19 cellular contexts compared by ENCODE assay signal in the genomic region with DNA sequence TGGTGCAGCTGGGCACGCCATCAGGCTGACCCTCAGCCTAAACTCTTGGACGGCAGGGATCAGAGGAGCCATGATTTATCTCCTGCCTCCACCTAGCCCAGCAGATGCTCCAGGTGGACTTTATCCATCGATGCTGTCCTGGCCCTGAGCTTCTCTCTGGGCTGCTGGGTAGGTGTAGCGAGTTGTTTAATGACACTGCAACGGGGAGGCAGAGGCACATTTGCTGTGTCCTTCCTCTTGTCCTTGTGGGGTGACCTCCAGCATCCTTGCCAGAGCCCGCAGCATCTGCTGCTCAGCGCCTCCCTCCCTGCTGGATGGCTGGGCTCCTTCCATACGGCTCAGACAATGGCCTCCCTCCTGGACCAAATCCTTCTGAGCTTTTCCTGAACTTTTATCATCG.
A peak's percentile ranks its signal among the peaks of the same experiment; 100 is the strongest.
DNase-seq lines count a peak whose midpoint lies in the region; ATAC-seq and TF ChIP-seq lines count a peak whose summit lies in the region.
"Had no signal": no experiment of that assay in that cellular context is flagged by ENCODE, and none has a peak within 500 bp of the region (broad histone marks: within the 10 kb centered on the region; RNA-seq: fewer than 3 reads in every experiment).

No MANE protein-coding gene starts in this region.

- H3K9me3 Mint-ChIP-seq in osteocyte (ENCODE audit: unreplicated experiment) = peaks cover 6% of the 10 kb centered on the region

- TF ChIP-seq POLR2A in esophagus muscularis mucosa (IDR thresholded peaks at IDR 0.05; ENCODE audit: low read depth) (no peak), upper lobe of left lung (IDR thresholded peaks at IDR 0.05) (no peak)

- H3K27ac ChIP-seq in esophagus muscularis mucosa (replicated peaks in 1 of 4) (no peak overlapping the region), lung (ENCODE audit: low read depth in 1 of 2, low read length in 1 of 2) (no peak overlapping the region), upper lobe of left lung (no peak overlapping the region)
- H3K27ac ChIP-seq: GM23248 had no signal

- ATAC-seq in lung (ENCODE audit: insufficient read depth, low FRiP score) (no peak), upper lobe of left lung (ENCODE audit: low FRiP score in 2 of 2) (no peak), HG03442 (IDR thresholded peaks at IDR 0.05; ENCODE audit: unreplicated experiment) (no peak), HG03571 (IDR thresholded peaks at IDR 0.05; ENCODE audit: unreplicated experiment) (no peak)
- ATAC-seq: GM12878, HCT116 had no signal

- TF ChIP-seq CTCF in esophagus muscularis mucosa (IDR thresholded peaks at IDR 0.05) (no peak), lung (IDR thresholded peaks at IDR 0.05; ENCODE audit: control extremely low read depth, extremely low read depth) (no peak), osteocyte (IDR thresholded peaks at IDR 0.05) (no peak), upper lobe of left lung (IDR thresholded peaks at IDR 0.05) (no peak)

- no peak overlapping the region for H3K27ac Mint-ChIP-seq in osteocyte (ENCODE audit: unreplicated experiment)
- H3K27ac Mint-ChIP-seq: CD4-positive, alpha-beta memory T cell; H9 had no signal

- H3K27me3 ChIP-seq in esophagus muscularis mucosa = peaks cover 0 to 4% (median 0%) of the 10 kb centered on the region in 4 donors
- H3K27me3 ChIP-seq in lung (ENCODE audit: control insufficient read depth, insufficient read depth) = no peaks in the 10 kb centered on the region
- H3K27me3 ChIP-seq in upper lobe of left lung = no peaks in the 10 kb centered on the region

- intact Hi-C loops in esophagus muscularis mucosa (cut with DNase I) = no loop called here

- no peaks in the 10 kb centered on the region for H3K36me3 ChIP-seq in esophagus muscularis mucosa
- H3K36me3 ChIP-seq in lung (ENCODE audit: control insufficient read depth in 2 of 2, insufficient read depth in 2 of 2, low read length in 2 of 2) = no peaks in the 10 kb centered on the region
- no peaks in the 10 kb centered on the region for H3K36me3 ChIP-seq in upper lobe of left lung

- TF ChIP-seq EP300 in esophagus muscularis mucosa (IDR thresholded peaks at IDR 0.05) = no peak
- no peak for TF ChIP-seq EP300 in upper lobe of left lung (IDR thresholded peaks at IDR 0.05)

- peak; percentile 13 for DNase-seq in ecto neural progenitor cell (ENCODE audit: low spot score)
- peak; percentile 42 for DNase-seq in esophagus muscularis mucosa (ENCODE audit: extremely low spot score)
- peak; percentile 10 for DNase-seq in lung (ENCODE audit: low spot score)
- DNase-seq in osteocyte (ENCODE audit: extremely low spot score, unreplicated experiment) = peak; percentile 66
- no peak for DNase-seq in upper lobe of left lung
- no peak for DNase-seq in DMS 273 (lab: John Stamatoyannopoulos, UW; ENCODE audit: unreplicated experiment)
- DNase-seq: C1 segment of cervical spinal cord; Calu3; CD4-positive, alpha-beta memory T cell; COR-L47; DMS153; DND-41; GDM1; GM23248; H9 had no signal

- peaks cover 2% of the 10 kb centered on the region for H3K27me3 Mint-ChIP-seq in osteocyte (ENCODE audit: unreplicated experiment)

- H3K4me3 ChIP-seq in esophagus muscularis mucosa (no peak overlapping the region), lung (no peak overlapping the region), upper lobe of left lung (no peak overlapping the region)
- H3K4me3 ChIP-seq: GM12878, GM23248 had no signal

- whole genome bisulfite sequencing in esophagus muscularis mucosa = 71% methylated on average over 9 of the region's 9 CpGs
- WGBS in lung, 2 donors = 76 to 81% methylated on average over 9 of the region's 9 CpGs
- 66 to 81% methylated on average over 8 to 9 of the region's 9 CpGs for WGBS in upper lobe of left lung, 2 donors

- H3K9me3 ChIP-seq in esophagus muscularis mucosa (peaks cover 0 to 13% (median 0%) of the 10 kb centered on the region in 4 donors), lung (ENCODE audit: control insufficient read depth in 2 of 2, insufficient read depth in 1 of 2, low read length in 1 of 2) (peaks cover 0 to 5% of the 10 kb centered on the region in 2 donors), upper lobe of left lung (no peaks in the 10 kb centered on the region)

- H3K4me3 Mint-ChIP-seq in osteocyte (ENCODE audit: unreplicated experiment) = no peak overlapping the region
- H3K4me3 Mint-ChIP-seq: H9 had no signal

- H3K4me1 ChIP-seq in esophagus muscularis mucosa (no peaks in the 10 kb centered on the region), lung (ENCODE audit: control insufficient read depth in 2 of 2, insufficient read depth in 2 of 2, low read length in 2 of 2) (no peaks in the 10 kb centered on the region), upper lobe of left lung (no peaks in the 10 kb centered on the region)

- H3K4me1 Mint-ChIP-seq in osteocyte (ENCODE audit: unreplicated experiment) = no peaks in the 10 kb centered on the region
- H3K4me1 Mint-ChIP-seq: CD4-positive, alpha-beta memory T cell had no signal

- H3K36me3 Mint-ChIP-seq in osteocyte (ENCODE audit: unreplicated experiment) = no peaks in the 10 kb centered on the region
- H3K36me3 Mint-ChIP-seq: CD4-positive, alpha-beta memory T cell had no signal

Comparison
In these comparisons a context has a peak if more than half of its experiments do, and no peak if none do; other contexts are left out.
1. DNase-seq: peak in ecto neural progenitor cell (single experiment), esophagus muscularis mucosa (single experiment), lung (single experiment) and osteocyte (single experiment); none in upper lobe of left lung (0 of 2) and DMS 273 (single experiment).